Comparison of ENCODE assay signal across 8 cellular contexts in genomic region chr12:389138-390096, GRCh38. TPM values are rescaled to one million over a fixed set of nuclear protein-coding genes. Genes with fewer than 3 reads are reported as not detected.
DNase-seq lines count a peak whose midpoint lies in the region; ATAC-seq, FAIRE-seq and TF ChIP-seq lines count a peak whose summit lies in the region.

Gene KDM5A (minus strand): TSS chr12:389320. CDS start chr12:389091, 229 bp downstream.

- FAIRE-seq in HepG2 (lab: Jason Lieb, UNC), result no peak

- TF ChIP-seq EP300 in HepG2 (IDR thresholded peaks at IDR 0.05; ENCODE audit: low read depth in 2 of 2, low read length in 2 of 2), result 0 out of 4 replicates have a peak, but pooled peaks have one; percentile 2 to 18
- TF ChIP-seq EP300 in HepG2 (CRISPR knock-in tag; IDR thresholded peaks at IDR 0.05; ENCODE audit: borderline replicate concordance), result 0 out of 2 replicates have a peak, but pooled peaks have one; percentile 13

- WGBS in HepG2 (ENCODE audit: low lambda C conversion rate), result under 1% methylated on average over 27 of the region's 53 CpGs

- peak; percentile 76 to 85; a peak in 3 of 4 replicates for TF ChIP-seq POLR2A in HepG2 (IDR thresholded peaks at IDR 0.05; ENCODE audit: insufficient read depth in 1 of 2, low read depth in 2 of 2, low read length in 2 of 2)

- DNase-seq in activated B cell treated with CpG ODN at 0.5 μM for 24 hours (peak; percentile 83), colonic mucosa (peak; percentile 93), HepG2 (ENCODE audit: low spot score) (peak; percentile 86), NCI-H510A treated with DMSO at 0.1 percent for 48 hours (lab: John Stamatoyannopoulos, UW) (no peak)
- DNase-seq in stimulated activated CD4-positive, alpha-beta T cell treated with anti-CD3 and anti-CD28 coated beads, Interleukin-4, amount 100 ng/mL, for 24 hours, result peak; percentile 91

- POLR2A ChIA-PET in activated B cell treated with CpG ODN at 0.5 μM for 24 hours (lab: Charles Lee), result interaction anchor here (0.6 to 3.4 kb wide), 11 partner anchors 11 to 1350 kb away, joined by 3 to 95 read pairs (median 5); partner anchors contain the start of genes CCDC77 and ERC1
- POLR2A ChIA-PET in HepG2 (lab: Yijun Ruan, JAX), result interaction anchor here (0.5 to 4.5 kb wide), 6 partner anchors 12 to 1341 kb away, joined by 3 to 43 read pairs (median 4); partner anchors contain the start of gene CCDC77

- intact Hi-C loops in activated B cell treated with CpG ODN at 0.5 μM for 24 hours (cut with micrococcal nuclease) (loop anchor here (1.0 to 5.0 kb wide), 6 partner anchors 12 to 1407 kb away; partner anchors contain the start of genes CCDC77, ERC1, RAD52 and WNK1), colonic mucosa (cut with DNase I) (no loop called here), HepG2 (cut with micrococcal nuclease; ENCODE audit: unreplicated experiment) (loop anchor here (1.0 kb wide), 1 partner anchor 12 kb away; the partner anchor contains the start of gene CCDC77)

- H3K9ac ChIP-seq in colonic mucosa (ENCODE audit: low read depth in 2 of 2, low read length in 2 of 2), result peak within 1 kb of the TSS; percentile 79 to 93
- H3K9ac ChIP-seq in HepG2 (ENCODE audit: insufficient read depth, low read depth, low read length), result peak within 1 kb of the TSS; percentile 91

- peaks cover 2% of the 10 kb centered on the region for H3K9me3 Mint-ChIP-seq in activated B cell treated with CpG ODN at 0.5 μM for 24 hours

- H3K27ac Mint-ChIP-seq in activated B cell treated with CpG ODN at 0.5 μM for 24 hours, result peak within 1 kb of the TSS; percentile 97

- H3K27me3 Mint-ChIP-seq in activated B cell treated with CpG ODN at 0.5 μM for 24 hours, result no peaks in the 10 kb centered on the region

- H3K27me3 ChIP-seq in colonic mucosa (no peaks in the 10 kb centered on the region), HepG2 (ENCODE audit: control insufficient read depth in 1 of 2, insufficient read depth in 2 of 2, low read length in 2 of 2) (no peaks in the 10 kb centered on the region; a peak in 1 of 5 replicates)

- peaks cover 46% of the 10 kb centered on the region for H3K4me1 Mint-ChIP-seq in activated B cell treated with CpG ODN at 0.5 μM for 24 hours

- TF ChIP-seq RAD21 in HepG2 (CRISPR knock-in tag; IDR thresholded peaks at IDR 0.05), result no peak

- H3K4me3 Mint-ChIP-seq in activated B cell treated with CpG ODN at 0.5 μM for 24 hours, result peak within 1 kb of the TSS; percentile 95

- CTCF ChIA-PET in activated B cell treated with CpG ODN at 0.5 μM for 24 hours (lab: Charles Lee), result interaction anchor here (1.9 kb wide), 1 partner anchor 11 kb away, joined by 8 read pairs; the partner anchor contains the start of gene CCDC77
- CTCF ChIA-PET in HepG2 (lab: Yijun Ruan, JAX; ENCODE audit: low intra/inter-chr PET ratio, low total read pairs), result no interaction called here

- H3K27ac ChIP-seq in 22Rv1 (peak within 1 kb of the TSS; percentile 89), colonic mucosa (peak within 1 kb of the TSS; percentile 83), HepG2 (ENCODE audit: extremely low read length, insufficient read depth, low read length) (peak within 1 kb of the TSS; percentile 92)

- TF ChIP-seq CTCF in 22Rv1 (IDR thresholded peaks at IDR 0.05) (no peak), activated B cell treated with CpG ODN at 0.5 μM for 24 hours (IDR thresholded peaks at IDR 0.05) (no peak), colonic mucosa (IDR thresholded peaks at IDR 0.05) (no peak), HepG2 (CRISPR knock-in tag; IDR thresholded peaks at IDR 0.05) (no peak; the same call in 1 of the 2 replicates)

- peak within 1 kb of the TSS; percentile 75 for H2AFZ ChIP-seq in HepG2 (ENCODE audit: low read length)

- peaks cover 48% of the 10 kb centered on the region for H3K79me2 ChIP-seq in HepG2 (ENCODE audit: insufficient read depth, low read length)

- H3K36me3 Mint-ChIP-seq in activated B cell treated with CpG ODN at 0.5 μM for 24 hours (ENCODE audit: low read depth), result peaks cover 32% of the 10 kb centered on the region

- no peaks in the 10 kb centered on the region for H3K9me3 ChIP-seq in colonic mucosa
- no peaks in the 10 kb centered on the region for H3K9me3 ChIP-seq in HepG2 (ENCODE audit: low read length)

- peaks cover 24% of the 10 kb centered on the region for H4K20me1 ChIP-seq in HepG2 (ENCODE audit: insufficient read depth, low read length)

- H3K4me3 ChIP-seq in colonic mucosa (peak within 1 kb of the TSS; percentile 78), HepG2 (replicated peaks in 1 of 3; ENCODE audit: insufficient read depth in 1 of 3, low read depth in 2 of 3, low read length in 3 of 3) (peak within 1 kb of the TSS; percentile 76 to 99 (median 92))

- peak within 1 kb of the TSS; percentile 87 for H3K4me2 ChIP-seq in HepG2 (ENCODE audit: low read depth, low read length)

- peak; percentile 85 for ATAC-seq in GM19035 (IDR thresholded peaks at IDR 0.05; ENCODE audit: unreplicated experiment)
- ATAC-seq in HG03354 (IDR thresholded peaks at IDR 0.05; ENCODE audit: poor library complexity, severe bottlenecking, unreplicated experiment), result peak; percentile 93
- peak; percentile 92 for ATAC-seq in activated B cell treated with CpG ODN at 0.5 μM for 24 hours (ENCODE audit: low read depth)
- ATAC-seq in HepG2, result peak; percentile 96

- no TSS peak for BruUV-seq in HepG2 (replicated peaks; lab: Mats Ljungman, UMichigan)

- H3K4me1 ChIP-seq in colonic mucosa, result no peaks in the 10 kb centered on the region
- H3K4me1 ChIP-seq in HepG2 (ENCODE audit: insufficient read depth, low read length), result peaks cover 22% of the 10 kb centered on the region

- H3K36me3 ChIP-seq in colonic mucosa, result no peaks in the 10 kb centered on the region
- peaks cover 0 to under 1% of the 10 kb centered on the region in 2 experiments; a peak in 3 of 5 replicates for H3K36me3 ChIP-seq in HepG2 (replicated peaks in 1 of 2; ENCODE audit: control insufficient read depth in 1 of 2, insufficient read depth in 2 of 2, low read length in 2 of 2)

- in situ Hi-C loops in HepG2 (cut with HindIII; ENCODE audit: extremely low pct_ligation_motif_present, low pct_unique_long_range_greater_than_20kb), result no loop called here

TF ChIP-seq in HepG2, 621 proteins besides CTCF, POLR2A, EP300 and RAD21 (continues in another document):
- TF ChIP-seq ZNF281 (CRISPR knock-in tag; IDR thresholded peaks at IDR 0.05; ENCODE audit: borderline replicate concordance) (peak; percentile 37; the same call in 1 of the 2 replicates), YY1 (IDR thresholded peaks at IDR 0.05; ENCODE audit: insufficient read depth, insufficient replicate concordance, low read depth, low read length) (peak; percentile 24)

RNA-seq across cellular contexts. Expression of gene KDM5A, which starts in this region (rescaled TPM):
- 113 and 135 TPM in 2 replicates for total RNA-seq in activated B cell treated with CpG ODN at 0.5 μM for 24 hours
- 10 to 100 TPM; 60.3 to 64.3 TPM for total RNA-seq in colonic mucosa
- 29.2 and 40.5 TPM in 2 replicates for total RNA-seq in HepG2 (2016; rRNA removed; fragmentation: Illumina TruSeq; extraction: Trizol)
- total RNA-seq in HepG2 (2016; cell fraction: cytosol; rRNA removed; fragmentation: Illumina TruSeq; extraction: Trizol; ENCODE audit: low read depth), result 2.5 and 3.5 TPM in 2 replicates
- total RNA-seq in HepG2 (2016; cell fraction: insoluble cytoplasmic fraction; rRNA removed; fragmentation: Illumina TruSeq; extraction: Trizol), result 26.7 and 38.0 TPM in 2 replicates
- 6.3 and 7.7 TPM in 2 replicates for total RNA-seq in HepG2 (2016; cell fraction: membrane; rRNA removed; fragmentation: Illumina TruSeq; extraction: Trizol)
- total RNA-seq in HepG2 (2016; cell fraction: nucleus; rRNA removed; fragmentation: Illumina TruSeq; extraction: Trizol), result 47.7 and 56.6 TPM in 2 replicates
- 9.7 and 12.0 TPM in 2 replicates for polyA plus RNA-seq in HepG2 (2011; rRNA removed)
- 9.2 TPM in 2 replicates for polyA plus RNA-seq in HepG2 (2011; cell fraction: cytosol; rRNA removed)
- 18.1 and 19.0 TPM in 2 replicates for polyA plus RNA-seq in HepG2 (2011; cell fraction: nucleus; rRNA removed)
- 13.1 and 16.1 TPM in 2 replicates for polyA plus RNA-seq in HepG2 (2012)
- 0.46 and 0.58 TPM in 2 replicates for polyA plus RNA-seq in HepG2 (2016; cell fraction: cytosol; fragmentation: Illumina TruSeq; extraction: Trizol; ENCODE audit: low read depth)
- polyA plus RNA-seq in HepG2 (2016; cell fraction: insoluble cytoplasmic fraction; fragmentation: Illumina TruSeq; extraction: Trizol; ENCODE audit: low read depth), result 12.9 and 13.0 TPM in 2 replicates
- polyA plus RNA-seq in HepG2 (2016; cell fraction: membrane; fragmentation: Illumina TruSeq; extraction: Trizol; ENCODE audit: low read depth), result 1.2 TPM in 2 replicates
- 13.5 and 17.6 TPM in 2 replicates for polyA plus RNA-seq in HepG2 (2016; cell fraction: nucleus; fragmentation: Illumina TruSeq; extraction: Trizol; ENCODE audit: insufficient read depth, low read depth)
- 83.3 and 105 TPM in 2 replicates for polyA minus RNA-seq in HepG2 (2011; rRNA and poly(A)+ RNA removed; ENCODE audit: low replicate concordance)
- 32.5 and 47.4 TPM in 2 replicates for polyA minus RNA-seq in HepG2 (2011; cell fraction: cytosol; rRNA and poly(A)+ RNA removed)
- 138 and 173 TPM in 2 replicates for polyA minus RNA-seq in HepG2 (2011; cell fraction: nucleus; rRNA and poly(A)+ RNA removed)
